In genomic region chr4:40448875-40449274, GRCh38 we compare ENCODE assay signal across 22 cellular contexts.
DNase-seq lines count a peak whose midpoint lies in the region; ATAC-seq, FAIRE-seq and TF ChIP-seq lines count a peak whose summit lies in the region.
"Had no signal": no experiment of that assay in that cellular context is flagged by ENCODE, and none has a peak within 500 bp of the region (broad histone marks: within the 10 kb centered on the region; RNA-seq: fewer than 3 reads in every experiment).

No MANE protein-coding gene starts in this region.

- H3K27ac ChIP-seq in GM23338 (ENCODE audit: low read depth) = no peak overlapping the region; the same call in 1 of the 2 replicates
- H3K27ac ChIP-seq in epithelial cell of prostate = peak overlapping the region; percentile 83
- peak overlapping the region in 3 of 4 donors; percentile 49 to 84 (median 69) for H3K27ac ChIP-seq in pancreas
- H3K27ac ChIP-seq in suprapubic skin = no peak overlapping the region
- H3K27ac ChIP-seq in tibial artery = no peak overlapping the region
- H3K27ac ChIP-seq: psoas muscle had no signal

- no peak overlapping the region for H3K4me3 ChIP-seq in GM23338
- no peak overlapping the region for H3K4me3 ChIP-seq in pancreas
- H3K4me3 ChIP-seq in suprapubic skin = no peak overlapping the region
- no peak overlapping the region for H3K4me3 ChIP-seq in tibial artery
- H3K4me3 ChIP-seq: psoas muscle had no signal

- peaks cover 3% of the 10 kb centered on the region; the same call in 1 of the 2 replicates for H4K20me1 ChIP-seq in GM23338 (replicated peaks; ENCODE audit: insufficient read depth)

- intact Hi-C loops in pancreas (cut with DNase I) (no loop called here), tibial artery (cut with DNase I; ENCODE audit: low total_unique reads) (no loop called here)

- H3K9me3 ChIP-seq in pancreas (no peaks in the 10 kb centered on the region), suprapubic skin (no peaks in the 10 kb centered on the region), tibial artery (no peaks in the 10 kb centered on the region)
- H3K9me3 ChIP-seq: psoas muscle had no signal

- no peak overlapping the region for H2AFZ ChIP-seq in GM23338

- H3K36me3 Mint-ChIP-seq in GM23338 (ENCODE audit: low read depth) = peaks cover 22% of the 10 kb centered on the region
- H3K36me3 Mint-ChIP-seq: T-cell had no signal

- ATAC-seq in GM23338 = no peak
- peak; percentile 78 to 83 (median 82) for ATAC-seq in pancreas
- ATAC-seq: HCT116, psoas muscle, T-cell had no signal

- FAIRE-seq in pancreas (lab: Jason Lieb, UNC) = no peak
- FAIRE-seq: urothelium cell line had no signal

- H3K27ac Mint-ChIP-seq in GM23338 = peak overlapping the region; percentile 78
- H3K27ac Mint-ChIP-seq: nephron progenitor cell, T-cell had no signal

- DNase-seq in GM23338 (ENCODE audit: low spot score) (no peak), NCI-H69 (lab: John Stamatoyannopoulos, UW) (peak; percentile 3), epithelial cell of prostate (ENCODE audit: low read depth, low spot score) (no peak), pancreas (peak in 4 of 6 donors; percentile 66 to 82 (median 72)), suprapubic skin (ENCODE audit: low spot score in 2 of 2) (no peak), tibial artery (no peak), GOT3 (lab: John Stamatoyannopoulos, UW) (no peak), MV-4-11 (lab: John Stamatoyannopoulos, UW) (no peak)
- DNase-seq: activated effector memory CD4-positive, alpha-beta T cell treated with anti-CD3 and anti-CD28 coated beads, Interleukin-2, amount 50 U/mL, for 16 hours; central memory CD4-positive, alpha-beta T cell; effector CD8-positive, alpha-beta T cell; Karpas-422; kidney glomerular epithelial cell; NCI-H1092; NCI-H2029 treated with DMSO at 0.1 percent for 48 hours; nephron progenitor cell; psoas muscle; SHP77 treated with DMSO at 0.1 percent for 48 hours; stimulated activated CD4-positive, alpha-beta T cell treated with anti-CD3 and anti-CD28 coated beads, Interleukin-4, amount 100 ng/mL, for 4 hours; T-cell had no signal

- peaks cover 38% of the 10 kb centered on the region for H3K4me1 Mint-ChIP-seq in GM23338

- H3K4me3 Mint-ChIP-seq in GM23338 = no peak overlapping the region
- H3K4me3 Mint-ChIP-seq: nephron progenitor cell, T-cell had no signal

- no peaks in the 10 kb centered on the region for H3K27me3 ChIP-seq in GM23338 (ENCODE audit: insufficient read depth)
- H3K27me3 ChIP-seq in pancreas = no peaks in the 10 kb centered on the region
- H3K27me3 ChIP-seq in suprapubic skin = no peaks in the 10 kb centered on the region
- H3K27me3 ChIP-seq in tibial artery = no peaks in the 10 kb centered on the region

- H3K27me3 Mint-ChIP-seq in GM23338 (ENCODE audit: insufficient read depth, low read depth, poor library complexity) = peaks cover 5% of the 10 kb centered on the region
- H3K27me3 Mint-ChIP-seq: T-cell had no signal

- H3K9me2 ChIP-seq in GM23338 (ENCODE audit: insufficient read depth) = no peaks in the 10 kb centered on the region

- no peak for TF ChIP-seq EP300 in suprapubic skin (IDR thresholded peaks at IDR 0.05)

- peaks cover 21% of the 10 kb centered on the region for H3K4me1 ChIP-seq in GM23338 (ENCODE audit: insufficient read depth)
- peaks cover 23 to 56% (median 24%) of the 10 kb centered on the region in 3 donors for H3K4me1 ChIP-seq in pancreas
- H3K4me1 ChIP-seq in suprapubic skin = peaks cover 16% of the 10 kb centered on the region
- no peaks in the 10 kb centered on the region for H3K4me1 ChIP-seq in tibial artery
- H3K4me1 ChIP-seq: psoas muscle had no signal

- no peak for TF ChIP-seq POLR2A in suprapubic skin (IDR thresholded peaks at IDR 0.05)

- no peak for TF ChIP-seq CTCF in GM23338 (conservative IDR thresholded peaks at IDR 0.05; ENCODE audit: low read depth in 2 of 2)
- TF ChIP-seq CTCF in pancreas (IDR thresholded peaks at IDR 0.05) = no peak
- TF ChIP-seq CTCF in suprapubic skin (IDR thresholded peaks at IDR 0.05) = no peak
- no peak for TF ChIP-seq CTCF in tibial artery (IDR thresholded peaks at IDR 0.05)

- H3K36me3 ChIP-seq in GM23338 (ENCODE audit: insufficient read depth) (0 out of 2 replicates have a peak, but pooled peaks cover 3% of the 10 kb centered on the region), pancreas (no peaks in the 10 kb centered on the region), suprapubic skin (no peaks in the 10 kb centered on the region), tibial artery (no peaks in the 10 kb centered on the region)

- H3K4me2 ChIP-seq in GM23338 = no peak overlapping the region

- peaks cover 25% of the 10 kb centered on the region for H3K79me2 ChIP-seq in GM23338 (replicated peaks; ENCODE audit: insufficient read depth)

- no peaks in the 10 kb centered on the region; the same call in 2 of the 3 replicates for H3K9me3 Mint-ChIP-seq in GM23338
- H3K9me3 Mint-ChIP-seq: nephron progenitor cell, T-cell had no signal

- H3F3A ChIP-seq in GM23338 (replicated peaks; ENCODE audit: low read depth) = no peaks in the 10 kb centered on the region

- WGBS in pancreas, 2 donors = 36 to 41% methylated on average over 4 of the region's 4 CpGs
- 63% methylated on average over 4 of the region's 4 CpGs for WGBS in suprapubic skin

TF ChIP-seq in GM23338, 12 proteins besides CTCF, POLR2A, EP300 and RAD21 (continues in another document):
- TF ChIP-seq CREB1 (CRISPR knock-in tag; IDR thresholded peaks at IDR 0.05; ENCODE audit: low read depth) (no peak), REST (IDR thresholded peaks at IDR 0.05; ENCODE audit: unreplicated experiment) (no peak)

Comparison
In these comparisons a context has a peak if more than half of its experiments do, and no peak if none do; other contexts are left out.
1. DNase-seq: peak in NCI-H69 (single experiment) and pancreas (4 of 6); none in GM23338 (single experiment), epithelial cell of prostate (single experiment), suprapubic skin (0 of 2), tibial artery (0 of 2), GOT3 (single experiment) and MV-4-11 (single experiment).
2. H3K27ac ChIP-seq: peak in epithelial cell of prostate (single experiment) and pancreas (3 of 4); none in GM23338 (single experiment), suprapubic skin (single experiment) and tibial artery (0 of 2).